10 cellular contexts compared by ENCODE assay signal in the genomic region with DNA sequence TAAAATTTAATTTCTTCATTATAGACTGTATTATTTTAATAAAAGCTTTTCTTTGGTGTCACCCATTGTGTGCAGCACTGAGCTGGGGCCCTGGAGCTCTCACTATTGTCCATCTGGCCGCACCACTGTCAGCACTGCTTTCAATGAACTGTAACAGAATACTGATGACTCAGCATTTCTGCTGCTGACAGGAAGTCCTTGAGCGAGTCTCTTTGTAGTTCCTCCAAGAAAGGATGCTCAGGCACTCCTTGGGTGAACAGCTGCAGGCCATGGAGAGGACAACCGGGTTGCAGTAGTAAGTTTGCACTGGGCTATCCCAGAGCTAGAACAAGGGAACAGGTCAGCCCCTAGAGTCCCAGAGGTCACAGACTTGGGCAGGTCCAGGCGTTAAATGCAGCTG.
DNase-seq lines count a peak whose midpoint lies in the region; ATAC-seq and TF ChIP-seq lines count a peak whose summit lies in the region.
"Had no signal": no experiment of that assay in that cellular context is flagged by ENCODE, and none has a peak within 500 bp of the region (broad histone marks: within the 10 kb centered on the region; RNA-seq: fewer than 3 reads in every experiment).

No MANE protein-coding gene starts in this region.

- no peaks in the 10 kb centered on the region for H3K27me3 ChIP-seq in BLaER1 treated with 17β-estradiol and CSF1 and Interleukin-3, amounts not matched to agents 10 nM and 100 nM
- H3K27me3 ChIP-seq in aorta (ENCODE audit: control insufficient read depth in 1 of 2, insufficient read depth in 2 of 2, low read length in 1 of 2), result no peaks in the 10 kb centered on the region
- no peaks in the 10 kb centered on the region for H3K27me3 ChIP-seq in CD4-positive, alpha-beta T cell (ENCODE audit: control insufficient read depth, insufficient read depth, low read length)

- H3K9ac ChIP-seq in BLaER1 treated with 17β-estradiol and CSF1 and Interleukin-3, amounts not matched to agents 10 nM and 100 nM, result no peak overlapping the region

- H3K27me3 Mint-ChIP-seq in CD4-positive, alpha-beta T cell, result peaks cover 33% of the 10 kb centered on the region
- H3K27me3 Mint-ChIP-seq in activated CD8-positive, alpha-beta T cell treated with anti-CD3 and anti-CD28 coated beads, Interleukin-2, amount 10 ng/mL, durations not matched to agents 7 days and 5 days (ENCODE audit: low read depth), result peaks cover 2% of the 10 kb centered on the region

- 84 to 86% methylated on average over 4 of the region's 4 CpGs for WGBS in aorta, 2 donors

- peaks cover 2% of the 10 kb centered on the region for H3K9me3 Mint-ChIP-seq in CD4-positive, alpha-beta T cell
- H3K9me3 Mint-ChIP-seq in activated CD8-positive, alpha-beta T cell treated with anti-CD3 and anti-CD28 coated beads, Interleukin-2, amount 10 ng/mL, durations not matched to agents 7 days and 5 days (ENCODE audit: insufficient read depth), result no peaks in the 10 kb centered on the region
- H3K9me3 Mint-ChIP-seq: activated B cell treated with CpG ODN at 0.5 μM for 24 hours had no signal

- ATAC-seq in GM21390 (IDR thresholded peaks at IDR 0.05; ENCODE audit: unreplicated experiment) (peak; percentile 44), esophagus mucosa (peak; percentile 64), aorta (ENCODE audit: low FRiP score) (peak; percentile 43), HG03139 (IDR thresholded peaks at IDR 0.05; ENCODE audit: unreplicated experiment) (no peak)
- no peak for ATAC-seq in CD4-positive, alpha-beta T cell (ENCODE audit: poor library complexity)
- ATAC-seq in activated CD8-positive, alpha-beta T cell treated with anti-CD3 and anti-CD28 coated beads, Interleukin-2, amount 10 ng/mL, durations not matched to agents 7 days and 5 days, result no peak

- peak overlapping the region in 5 of 11 experiments; percentile 9 to 49 (median 41); a peak in 5 of 22 replicates for H3K27ac ChIP-seq in BLaER1 treated with 17β-estradiol and CSF1 and Interleukin-3, amounts not matched to agents 10 nM and 100 nM
- peak overlapping the region in 1 of 2 donors; percentile 96 for H3K27ac ChIP-seq in aorta (ENCODE audit: low read depth in 1 of 2, low read length in 2 of 2)
- H3K27ac ChIP-seq in CD4-positive, alpha-beta T cell (ENCODE audit: low read depth, low read length), result no peak overlapping the region
- H3K27ac ChIP-seq: neutrophil had no signal

- no peaks in the 10 kb centered on the region for H4K20me1 ChIP-seq in BLaER1 treated with 17β-estradiol and CSF1 and Interleukin-3, amounts not matched to agents 10 nM and 100 nM

- intact Hi-C loops in aorta (cut with DNase I), result loop anchor here (10.0 kb wide), 2 partner anchors 76 to 294 kb away; no protein-coding TSS in a partner anchor
- intact Hi-C loops in CD4-positive, alpha-beta T cell (cut with DNase I, micrococcal nuclease), result no loop called here

- POLR2A ChIA-PET in CD4-positive, alpha-beta T cell (lab: Charles Lee), result interaction anchor here (0.6 kb wide), 1 partner anchor 62 kb away, joined by 3 read pairs; no protein-coding TSS in a partner anchor
- POLR2A ChIA-PET in activated CD8-positive, alpha-beta T cell treated with anti-CD3 and anti-CD28 coated beads, Interleukin-2, amount 10 ng/mL, durations not matched to agents 7 days and 5 days (lab: Charles Lee), result no interaction called here

- CTCF ChIA-PET in CD4-positive, alpha-beta T cell (lab: Charles Lee), result no interaction called here
- CTCF ChIA-PET in activated CD8-positive, alpha-beta T cell treated with anti-CD3 and anti-CD28 coated beads, Interleukin-2, amount 10 ng/mL, durations not matched to agents 7 days and 5 days (lab: Charles Lee), result no interaction called here

- peaks cover 18 to 70% (median 59%) of the 10 kb centered on the region in 10 experiments for H3K4me1 ChIP-seq in BLaER1 treated with 17β-estradiol and CSF1 and Interleukin-3, amounts not matched to agents 10 nM and 100 nM
- H3K4me1 ChIP-seq in aorta (ENCODE audit: control insufficient read depth in 1 of 2, insufficient read depth in 2 of 2, low read length in 2 of 2), result peaks cover 3 to 9% of the 10 kb centered on the region in 2 donors

- TF ChIP-seq CTCF in CD4-positive, alpha-beta T cell (IDR thresholded peaks at IDR 0.05), result no peak

- H3K36me3 ChIP-seq in BLaER1 treated with 17β-estradiol and CSF1 and Interleukin-3, amounts not matched to agents 10 nM and 100 nM, result no peaks in the 10 kb centered on the region
- peaks cover 0 to 2% of the 10 kb centered on the region in 2 donors for H3K36me3 ChIP-seq in aorta (ENCODE audit: control insufficient read depth in 1 of 2, insufficient read depth in 2 of 2, low read length in 1 of 2)
- H3K36me3 ChIP-seq: neutrophil had no signal

- no peaks in the 10 kb centered on the region for H3K36me3 Mint-ChIP-seq in CD4-positive, alpha-beta T cell (ENCODE audit: low read depth)
- H3K36me3 Mint-ChIP-seq in activated CD8-positive, alpha-beta T cell treated with anti-CD3 and anti-CD28 coated beads, Interleukin-2, amount 10 ng/mL, durations not matched to agents 7 days and 5 days (ENCODE audit: low read depth), result no peaks in the 10 kb centered on the region

- no peak overlapping the region for H3K4me3 ChIP-seq in BLaER1 treated with 17β-estradiol and CSF1 and Interleukin-3, amounts not matched to agents 10 nM and 100 nM
- no peak overlapping the region for H3K4me3 ChIP-seq in aorta (ENCODE audit: low read length in 2 of 2)

- H3K4me3 Mint-ChIP-seq in CD4-positive, alpha-beta T cell, result no peak overlapping the region
- no peak overlapping the region for H3K4me3 Mint-ChIP-seq in activated CD8-positive, alpha-beta T cell treated with anti-CD3 and anti-CD28 coated beads, Interleukin-2, amount 10 ng/mL, durations not matched to agents 7 days and 5 days
- H3K4me3 Mint-ChIP-seq: activated B cell treated with CpG ODN at 0.5 μM for 24 hours had no signal

- no peak overlapping the region for H3K27ac Mint-ChIP-seq in CD4-positive, alpha-beta T cell
- H3K27ac Mint-ChIP-seq in activated CD8-positive, alpha-beta T cell treated with anti-CD3 and anti-CD28 coated beads, Interleukin-2, amount 10 ng/mL, durations not matched to agents 7 days and 5 days, result no peak overlapping the region
- H3K27ac Mint-ChIP-seq: activated B cell treated with CpG ODN at 0.5 μM for 24 hours had no signal

- DNase-seq in M059J (ENCODE audit: low read depth) (peak; percentile 34), aorta (no peak)
- no peak for DNase-seq in CD4-positive, alpha-beta T cell
- no peak for DNase-seq in activated CD8-positive, alpha-beta T cell treated with anti-CD3 and anti-CD28 coated beads, Interleukin-2, amount 10 ng/mL, durations not matched to agents 7 days and 5 days
- DNase-seq: activated B cell treated with CpG ODN at 0.5 μM for 24 hours had no signal

- H3K9me3 ChIP-seq in BLaER1 treated with 17β-estradiol and CSF1 and Interleukin-3, amounts not matched to agents 10 nM and 100 nM (replicated peaks in 1 of 11), result peaks cover 0 to 14% (median 7%) of the 10 kb centered on the region in 11 experiments; a peak in 10 of 22 replicates
- no peaks in the 10 kb centered on the region for H3K9me3 ChIP-seq in aorta (ENCODE audit: control insufficient read depth, low read length)
- H3K9me3 ChIP-seq in CD4-positive, alpha-beta T cell (ENCODE audit: control insufficient read depth, low read length), result no peaks in the 10 kb centered on the region
- H3K9me3 ChIP-seq: neutrophil had no signal

- H3K4me1 Mint-ChIP-seq in CD4-positive, alpha-beta T cell (ENCODE audit: low read depth), result no peaks in the 10 kb centered on the region
- no peaks in the 10 kb centered on the region for H3K4me1 Mint-ChIP-seq in activated CD8-positive, alpha-beta T cell treated with anti-CD3 and anti-CD28 coated beads, Interleukin-2, amount 10 ng/mL, durations not matched to agents 7 days and 5 days (ENCODE audit: low read depth)

- H3K4me2 ChIP-seq in BLaER1 treated with 17β-estradiol and CSF1 and Interleukin-3, amounts not matched to agents 10 nM and 100 nM, result peak overlapping the region; percentile 22 to 81 (median 63); a peak in 21 of 22 replicates

Comparison
In these comparisons a context has a peak if more than half of its experiments do, and no peak if none do; other contexts are left out.
1. ATAC-seq: peak in GM21390 (single experiment), esophagus mucosa (single experiment) and aorta (single experiment); none in CD4-positive, alpha-beta T cell (single experiment), HG03139 (single experiment) and activated CD8-positive, alpha-beta T cell treated with anti-CD3 and anti-CD28 coated beads, Interleukin-2, amount 10 ng/mL, durations not matched to agents 7 days and 5 days (single experiment).
2. intact Hi-C loops: an anchor here in aorta (10.0 kb wide); none called in CD4-positive, alpha-beta T cell.